In genomic region chr9:133692364-133692985, GRCh38 we compare ENCODE assay signal across 14 cellular contexts. TPM values are rescaled to one million over a fixed set of nuclear protein-coding genes. Genes with fewer than 3 reads are reported as not detected.
A peak's percentile ranks its signal among the peaks of the same experiment; 100 is the strongest.
DNase-seq lines count a peak whose midpoint lies in the region; ATAC-seq and TF ChIP-seq lines count a peak whose summit lies in the region.
"Had no signal": no experiment of that assay in that cellular context is flagged by ENCODE, and none has a peak within 500 bp of the region (broad histone marks: within the 10 kb centered on the region; RNA-seq: fewer than 3 reads in every experiment).

No MANE protein-coding gene starts in this region.

- H3K4me1 Mint-ChIP-seq in chondrocyte (ENCODE audit: low read depth) = peaks cover 11% of the 10 kb centered on the region

- no peaks in the 10 kb centered on the region for H3K36me3 ChIP-seq in neural cell (ENCODE audit: insufficient read depth, low read length)
- no peaks in the 10 kb centered on the region for H3K36me3 ChIP-seq in aorta (ENCODE audit: control insufficient read depth in 1 of 2, insufficient read depth in 2 of 2, low read length in 1 of 2)
- H3K36me3 ChIP-seq: HAP-1 had no signal

- H3K9me3 Mint-ChIP-seq in chondrocyte (ENCODE audit: low read depth) = no peaks in the 10 kb centered on the region

- H3K27me3 ChIP-seq in neural cell (ENCODE audit: insufficient read depth, low read depth, low read length) (no peaks in the 10 kb centered on the region), aorta (ENCODE audit: control insufficient read depth in 1 of 2, insufficient read depth in 2 of 2, low read length in 1 of 2) (no peaks in the 10 kb centered on the region)

- no peak overlapping the region for H3K4me3 ChIP-seq in neural cell (ENCODE audit: low read length)
- no peak overlapping the region for H3K4me3 ChIP-seq in aorta (ENCODE audit: low read length in 2 of 2)
- H3K4me3 ChIP-seq: HAP-1 had no signal

- H3K9me3 ChIP-seq in neural cell (ENCODE audit: low read length) (no peaks in the 10 kb centered on the region), aorta (ENCODE audit: control insufficient read depth, low read length) (no peaks in the 10 kb centered on the region)
- H3K9me3 ChIP-seq: HAP-1 had no signal

- no peak overlapping the region for H3K27ac Mint-ChIP-seq in chondrocyte (ENCODE audit: unreplicated experiment)

- no peaks in the 10 kb centered on the region for H4K20me1 ChIP-seq in neural cell (ENCODE audit: insufficient read depth)

- peak overlapping the region; percentile 80 for H3K27ac ChIP-seq in neural cell (ENCODE audit: low read length)
- H3K27ac ChIP-seq in aorta (ENCODE audit: low read depth in 1 of 2, low read length in 2 of 2) = no peak overlapping the region
- H3K27ac ChIP-seq: C4-2B had no signal

- H3K27me3 Mint-ChIP-seq in chondrocyte (ENCODE audit: low read depth) = peaks cover 24% of the 10 kb centered on the region

- H3K9me2 ChIP-seq in neural cell (ENCODE audit: insufficient read depth, low read length) = no peaks in the 10 kb centered on the region

- no peak overlapping the region for H3K9ac ChIP-seq in neural cell (ENCODE audit: low read length)

- no peak overlapping the region for H2AFZ ChIP-seq in neural cell (ENCODE audit: low read depth, low read length)

- no peak for TF ChIP-seq CTCF in chondrocyte (IDR thresholded peaks at IDR 0.05)
- TF ChIP-seq CTCF in neural cell (IDR thresholded peaks at IDR 0.05; ENCODE audit: poor library complexity, severe bottlenecking) = no peak

- ATAC-seq in left cardiac atrium = no peak
- no peak for ATAC-seq in aorta (ENCODE audit: low FRiP score)
- ATAC-seq in HG03457 (IDR thresholded peaks at IDR 0.05; ENCODE audit: unreplicated experiment) = no peak

- peak; percentile 11 for DNase-seq in left cardiac atrium
- DNase-seq in cardiac septum (ENCODE audit: low spot score) = no peak
- peak; percentile 68 for DNase-seq in chondrocyte (ENCODE audit: low spot score)
- DNase-seq in aorta = peak; percentile 35 to 63
- DNase-seq in NCI-H1092 (lab: John Stamatoyannopoulos, UW) = no peak
- DNase-seq in T1000 (lab: John Stamatoyannopoulos, UW) = no peak
- DNase-seq: NCI-H526 treated with DMSO at 0.1 percent for 48 hours; NK-92 treated with Interleukin-12 subunit alpha and Interleukin-12 subunit beta, amount 100 ng/mL, for 24 hours; OCI-M1 had no signal

- H3K4me3 Mint-ChIP-seq in chondrocyte (ENCODE audit: unreplicated experiment) = no peak overlapping the region

- no peak for TF ChIP-seq RAD21 in neural cell (conservative IDR thresholded peaks at IDR 0.05)

- no peak overlapping the region for H3K4me2 ChIP-seq in neural cell (ENCODE audit: low read length)

- no peaks in the 10 kb centered on the region for H3K79me2 ChIP-seq in neural cell (replicated peaks; ENCODE audit: insufficient read depth, low read length)

- no peaks in the 10 kb centered on the region for H3F3A ChIP-seq in neural cell (ENCODE audit: insufficient read depth, low read length, poor library complexity, severe bottlenecking)

- no peak for TF ChIP-seq EP300 in neural cell (conservative IDR thresholded peaks at IDR 0.05; ENCODE audit: poor library complexity, severe bottlenecking)

- no peaks in the 10 kb centered on the region for H3K4me1 ChIP-seq in aorta (ENCODE audit: control insufficient read depth in 1 of 2, insufficient read depth in 2 of 2, low read length in 2 of 2)
- H3K4me1 ChIP-seq: HAP-1 had no signal

- peaks cover 2% of the 10 kb centered on the region for H3K36me3 Mint-ChIP-seq in chondrocyte (ENCODE audit: low read depth)

- WGBS in aorta, 2 donors = 88 to 92% methylated on average over 25 of the region's 25 CpGs

- intact Hi-C loops in left cardiac atrium (cut with DNase I) (no loop called here), cardiac septum (cut with DNase I) (no loop called here), aorta (cut with DNase I) (no loop called here)

TF ChIP-seq in neural cell, 6 proteins besides CTCF, POLR2A, EP300 and RAD21:
- TF ChIP-seq SMC3 (conservative IDR thresholded peaks at IDR 0.05; ENCODE audit: poor library complexity) (no peak), POLR2AphosphoS5 (IDR thresholded peaks at IDR 0.05) (no peak), REST (IDR thresholded peaks at IDR 0.05; ENCODE audit: borderline replicate concordance) (no peak), TAF1 (IDR thresholded peaks at IDR 0.05; ENCODE audit: low read depth) (no peak), MXI1 (conservative IDR thresholded peaks at IDR 0.05; ENCODE audit: poor library complexity, severe bottlenecking) (no peak), EZH2 (IDR thresholded peaks at IDR 0.05; ENCODE audit: borderline replicate concordance, insufficient read depth, low read length, poor library complexity, severe bottlenecking) (no peak)

RNA-seq across cellular contexts. Expression of gene SARDH, which starts 45.7 kb away (rescaled TPM):
- total RNA-seq in left cardiac atrium = 1 to 10 TPM in 1 of 2 donors, under 1 TPM in 1; 0.88 to 1.4 TPM
- total RNA-seq in cardiac septum = 1.3 TPM
- total RNA-seq in chondrocyte = 0.74 to 1.2 TPM in 2 of 3 replicates, not detected in the other
- polyA plus RNA-seq in neural cell = 0.56 TPM in 1 of 2 replicates, not detected in the other
- polyA minus RNA-seq in neural cell = 0.35 TPM in 1 of 2 replicates, not detected in the other
- 1 to 10 TPM in 1 of 2 donors, under 1 TPM in 1; 0.84 to 3.0 TPM for total RNA-seq in aorta
- 1 to 10 TPM in 1 of 2 donors, not detected in 1; 2.0 TPM for polyA plus RNA-seq in aorta

RNA-seq across cellular contexts. Expression of gene DBH, which starts 56.3 kb away (rescaled TPM):
- total RNA-seq in left cardiac atrium = not detected
- not detected for total RNA-seq in cardiac septum
- not detected in 3 replicates for total RNA-seq in chondrocyte
- polyA plus RNA-seq in neural cell = not detected in 2 replicates
- polyA minus RNA-seq in neural cell = not detected in 2 replicates
- total RNA-seq in aorta = not detected
- not detected for polyA plus RNA-seq in aorta
- total RNA-seq: HT1080 had no signal

Comparison
In these comparisons a context has a peak if more than half of its experiments do, and no peak if none do; other contexts are left out.
1. DNase-seq: peak in left cardiac atrium (single experiment), chondrocyte (single experiment) and aorta (2 of 2); none in cardiac septum (single experiment), NCI-H1092 (single experiment) and T1000 (single experiment).